Comparison of ENCODE assay signal across 9 cellular contexts in genomic region chr1:6464514-6464836, GRCh38. TPM values are rescaled to one million over a fixed set of nuclear protein-coding genes. Genes with fewer than 3 reads are reported as not detected.
DNase-seq lines count a peak whose midpoint lies in the region; ATAC-seq, FAIRE-seq and TF ChIP-seq lines count a peak whose summit lies in the region.
"Had no signal": no experiment of that assay in that cellular context is flagged by ENCODE, and none has a peak within 500 bp of the region (broad histone marks: within the 10 kb centered on the region; RNA-seq: fewer than 3 reads in every experiment).

No MANE protein-coding gene starts in this region.

- in situ Hi-C loops in K562 (cut with MboI) = no loop called here

- DNase-seq in H7 = peak; percentile 75
- peak; percentile 32 for DNase-seq in RKO (ENCODE audit: low spot score)
- peak in 1 of 4 experiments; percentile 44 for DNase-seq in K562 (ENCODE audit: extremely low read depth in 1 of 4, low spot score in 3 of 4)
- DNase-seq in pancreas = peak; percentile 50 to 86 (median 80)
- no peak for DNase-seq in Ammon's horn (ENCODE audit: low spot score)
- no peak for DNase-seq in tibial nerve (ENCODE audit: low spot score in 2 of 2)
- DNase-seq in NOMO-1 treated with DMSO at 0.1 percent for 48 hours (lab: John Stamatoyannopoulos, UW; ENCODE audit: unreplicated experiment) = no peak
- DNase-seq in NCI-H1930 (lab: John Stamatoyannopoulos, UW) = no peak
- DNase-seq: MM.1S had no signal

- H3K4me2 ChIP-seq in K562 (ENCODE audit: insufficient read depth, low read length) = no peak overlapping the region

- H3K79me2 ChIP-seq in K562 (ENCODE audit: control insufficient read depth, insufficient read depth, low read length) = no peaks in the 10 kb centered on the region

- H3K36me3 ChIP-seq in H7 (replicated peaks; ENCODE audit: control insufficient read depth, insufficient read depth, low read length) = peaks cover 10% of the 10 kb centered on the region
- H3K36me3 ChIP-seq in K562 (ENCODE audit: control insufficient read depth, insufficient read depth, low read length) = no peaks in the 10 kb centered on the region
- H3K36me3 ChIP-seq in pancreas = no peaks in the 10 kb centered on the region
- H3K36me3 ChIP-seq in tibial nerve = peaks cover 0 to 65% (median 0%) of the 10 kb centered on the region in 3 donors

- no peak overlapping the region for H3K4me3 ChIP-seq in H7 (ENCODE audit: insufficient read depth, low read depth, low read length)
- H3K4me3 ChIP-seq in K562 = no peak overlapping the region
- no peak overlapping the region for H3K4me3 ChIP-seq in pancreas
- H3K4me3 ChIP-seq in tibial nerve = no peak overlapping the region

- peaks cover 2% of the 10 kb centered on the region for H3K9me1 ChIP-seq in K562 (ENCODE audit: control insufficient read depth, insufficient read depth, low read length)

- FAIRE-seq in K562 (lab: Jason Lieb, UNC) = no peak
- FAIRE-seq in pancreas (lab: Jason Lieb, UNC) = no peak

- H4K20me1 ChIP-seq in K562 (replicated peaks; ENCODE audit: control insufficient read depth, insufficient read depth, low read length) = peaks cover 35% of the 10 kb centered on the region

- TF ChIP-seq CTCF in K562 (IDR thresholded peaks at IDR 0.05 in 2 of 3, conservative IDR thresholded peaks at IDR 0.05 in 1 of 3; ENCODE audit: insufficient read depth in 2 of 3, low read depth in 1 of 3, low read length in 3 of 3) = peak in 1 of 3 experiments; percentile 34; a peak in 3 of 6 replicates
- no peak for TF ChIP-seq CTCF in pancreas (IDR thresholded peaks at IDR 0.05)
- TF ChIP-seq CTCF in tibial nerve (IDR thresholded peaks at IDR 0.05) = no peak

- ATAC-seq in K562 (peak; percentile 44), pancreas (peak; percentile 70 to 85 (median 79))

- no TSS peak for BruUV-seq in K562 (replicated peaks; lab: Mats Ljungman, UMichigan)

- H3K27ac ChIP-seq in K562 (ENCODE audit: extremely low read depth, low read depth, low read length) (no peak overlapping the region), pancreas (no peak overlapping the region), tibial nerve (no peak overlapping the region)

- no peak overlapping the region for H3K9ac ChIP-seq in K562 (ENCODE audit: insufficient read depth in 1 of 2, low read depth in 2 of 2, low read length in 2 of 2)

- H3K9me3 ChIP-seq in K562 (replicated peaks; ENCODE audit: control insufficient read depth, insufficient read depth, low read depth, low read length) = no peaks in the 10 kb centered on the region
- H3K9me3 ChIP-seq in pancreas = no peaks in the 10 kb centered on the region
- H3K9me3 ChIP-seq in tibial nerve = no peaks in the 10 kb centered on the region

- CTCF ChIA-PET in K562 (lab: Yijun Ruan, JAX; ENCODE audit: low intra/inter-chr PET ratio) = no interaction called here

- POLR2A ChIA-PET in K562 (lab: Yijun Ruan, JAX) = interaction anchor here (1.0 kb wide), 1 partner anchor 269 kb away, joined by 3 read pairs; no protein-coding TSS in a partner anchor

- H3K4me1 ChIP-seq in K562 (replicated peaks in 1 of 2; ENCODE audit: control insufficient read depth in 2 of 2, insufficient read depth in 2 of 2, low read length in 2 of 2) (peaks cover 0 to 64% of the 10 kb centered on the region in 2 experiments; a peak in 2 of 5 replicates), pancreas (no peaks in the 10 kb centered on the region), tibial nerve (peaks cover 0 to 14% (median 11%) of the 10 kb centered on the region in 4 donors)

- no peak for TF ChIP-seq POLR2A in K562 (conservative IDR thresholded peaks at IDR 0.05)
- no peak for TF ChIP-seq POLR2A in tibial nerve (IDR thresholded peaks at IDR 0.05)

- no peak for TF ChIP-seq EP300 in K562 (IDR thresholded peaks at IDR 0.05; ENCODE audit: low read length)
- TF ChIP-seq EP300 in tibial nerve (IDR thresholded peaks at IDR 0.05) = no peak

- intact Hi-C loops in K562 (cut with micrococcal nuclease) (no loop called here), pancreas (cut with DNase I) (no loop called here)

- 4% methylated on average over 7 of the region's 7 CpGs for WGBS in K562 (ENCODE audit: insufficient coverage, low coverage, missing lambda C conversion rate)
- 38 to 50% methylated on average over 6 to 7 of the region's 7 CpGs for WGBS in pancreas, 2 donors
- 70 to 75% methylated on average over 7 of the region's 7 CpGs for WGBS in tibial nerve, 2 donors

- H3K27me3 ChIP-seq in H7 (ENCODE audit: control insufficient read depth, insufficient read depth, low read length) = peaks cover 7% of the 10 kb centered on the region; the same call in 1 of the 2 replicates
- peaks cover 87 to 94% of the 10 kb centered on the region in 2 experiments for H3K27me3 ChIP-seq in K562 (ENCODE audit: control insufficient read depth in 2 of 2, insufficient read depth in 2 of 2, low read length in 2 of 2)
- H3K27me3 ChIP-seq in pancreas = no peaks in the 10 kb centered on the region
- H3K27me3 ChIP-seq in tibial nerve = peaks cover 0 to 26% of the 10 kb centered on the region in 2 donors

- TF ChIP-seq RAD21 in K562 (CRISPR knock-in tag; conservative IDR thresholded peaks at IDR 0.05 in 1 of 2, IDR thresholded peaks at IDR 0.05 in 1 of 2) = no peak; a peak in 1 of 4 replicates

- H2AFZ ChIP-seq in K562 (ENCODE audit: low read depth, low read length) = no peak overlapping the region

RNA-seq across cellular contexts. Expression of gene TNFRSF25, which starts 1.5 kb away (rescaled TPM):
- total RNA-seq in H7 (2014; rRNA removed; shearing (Covaris generic)) = 5.4 and 15.7 TPM in 2 replicates
- total RNA-seq in K562 (2011; cell fraction: chromatin; rRNA removed; ENCODE audit: low replicate concordance) = 2.3 TPM in 1 of 2 replicates, not detected in the other
- 0.26 and 2.2 TPM in 2 replicates for total RNA-seq in K562 (2011; cell fraction: nucleolus; rRNA removed)
- 1.2 and 1.6 TPM in 2 replicates for total RNA-seq in K562 (2011; cell fraction: nucleoplasm; rRNA removed)
- total RNA-seq in K562 (2014; rRNA removed) = not detected in 2 replicates
- total RNA-seq in K562 (2014; rRNA removed; fragmentation: Illumina TruSeq; extraction: Trizol) = not detected in 2 replicates
- not detected in 2 replicates for total RNA-seq in K562 (2015; rRNA removed; fragmentation: Illumina TruSeq; extraction: Trizol)
- total RNA-seq in K562 (2021) = 0.49 and 0.89 TPM in 2 replicates
- 0.14 and 0.24 TPM in 2 replicates for polyA plus RNA-seq in K562 (2011; rRNA removed)
- polyA plus RNA-seq in K562 (2011; cell fraction: cytosol; rRNA removed) = 0.16 and 0.30 TPM in 2 replicates
- 0.90 and 2.6 TPM in 2 replicates for polyA plus RNA-seq in K562 (2011; cell fraction: nucleus; rRNA removed)
- 0.10 and 0.14 TPM in 2 replicates for polyA plus RNA-seq in K562 (2012)
- not detected in 2 replicates for polyA plus RNA-seq in K562 (2014; fragmentation: Illumina TruSeq; extraction: Trizol)
- polyA plus RNA-seq in K562 (2014; fragmentation: Nextera tagmentation; extraction: Ambion mirVana) = not detected
- polyA plus RNA-seq in K562 (2014; rRNA removed) = not detected in 2 replicates
- polyA minus RNA-seq in K562 (2011; rRNA and poly(A)+ RNA removed) = not detected in 2 replicates
- not detected in 2 replicates for polyA minus RNA-seq in K562 (2011; cell fraction: cytosol; rRNA and poly(A)+ RNA removed)
- polyA minus RNA-seq in K562 (2011; cell fraction: nucleus; rRNA and poly(A)+ RNA removed) = 0.13 TPM in 1 of 2 replicates, not detected in the other
- 1 to 10 TPM in 5 of 6 donors, under 1 TPM in 1; 0.98 to 2.9 (median 2.4) TPM for total RNA-seq in pancreas
- polyA plus RNA-seq in pancreas = 10 to 100 TPM; 13.4 to 26.7 TPM
- 10 to 100 TPM; 32.3 to 79.8 (median 53.4) TPM for total RNA-seq in tibial nerve

RNA-seq across cellular contexts. Expression of gene PLEKHG5, which starts 27.0 kb away (rescaled TPM):
- 17.2 and 27.4 TPM in 2 replicates for total RNA-seq in H7 (2014; rRNA removed; shearing (Covaris generic))
- total RNA-seq in K562 (2011; cell fraction: chromatin; rRNA removed; ENCODE audit: low replicate concordance) = 0.51 and 2.5 TPM in 2 replicates
- 1.4 and 1.5 TPM in 2 replicates for total RNA-seq in K562 (2011; cell fraction: nucleolus; rRNA removed)
- total RNA-seq in K562 (2011; cell fraction: nucleoplasm; rRNA removed) = 0.88 and 0.99 TPM in 2 replicates
- 0.05 and 0.20 TPM in 2 replicates for total RNA-seq in K562 (2014; rRNA removed)
- 0.04 TPM in 1 of 2 replicates, not detected in the other for total RNA-seq in K562 (2014; rRNA removed; fragmentation: Illumina TruSeq; extraction: Trizol)
- not detected in 2 replicates for total RNA-seq in K562 (2015; rRNA removed; fragmentation: Illumina TruSeq; extraction: Trizol)
- total RNA-seq in K562 (2021) = 0.29 TPM in 2 replicates
- polyA plus RNA-seq in K562 (2011; rRNA removed) = 0.11 and 0.16 TPM in 2 replicates
- polyA plus RNA-seq in K562 (2011; cell fraction: cytosol; rRNA removed) = 0.06 and 0.49 TPM in 2 replicates
- polyA plus RNA-seq in K562 (2011; cell fraction: nucleus; rRNA removed) = 0.94 and 1.8 TPM in 2 replicates
- 0.04 and 0.07 TPM in 2 replicates for polyA plus RNA-seq in K562 (2012)
- 0.07 and 0.12 TPM in 2 replicates for polyA plus RNA-seq in K562 (2014; fragmentation: Illumina TruSeq; extraction: Trizol)
- not detected for polyA plus RNA-seq in K562 (2014; fragmentation: Nextera tagmentation; extraction: Ambion mirVana)
- polyA plus RNA-seq in K562 (2014; rRNA removed) = 0.13 and 0.26 TPM in 2 replicates
- polyA minus RNA-seq in K562 (2011; rRNA and poly(A)+ RNA removed) = 0.12 and 0.14 TPM in 2 replicates
- polyA minus RNA-seq in K562 (2011; cell fraction: cytosol; rRNA and poly(A)+ RNA removed) = 0.29 TPM in 1 of 2 replicates, not detected in the other
- 1.2 TPM in 2 replicates for polyA minus RNA-seq in K562 (2011; cell fraction: nucleus; rRNA and poly(A)+ RNA removed)
- total RNA-seq in pancreas = 1 to 10 TPM; 1.5 to 3.9 (median 2.6) TPM
- 1 to 10 TPM; 6.2 to 7.3 TPM for polyA plus RNA-seq in pancreas
- 10 to 100 TPM; 25.6 to 40.8 (median 30.8) TPM for total RNA-seq in tibial nerve

RNA-seq across cellular contexts. Expression of gene ESPN, which starts 39.9 kb away (rescaled TPM):
- total RNA-seq in H7 (2014; rRNA removed; shearing (Covaris generic)) = 8.7 and 9.3 TPM in 2 replicates
- 1.6 and 6.0 TPM in 2 replicates for total RNA-seq in K562 (2011; cell fraction: chromatin; rRNA removed; ENCODE audit: low replicate concordance)
- total RNA-seq in K562 (2011; cell fraction: nucleolus; rRNA removed) = 4.0 and 4.7 TPM in 2 replicates
- total RNA-seq in K562 (2011; cell fraction: nucleoplasm; rRNA removed) = 1.8 and 2.4 TPM in 2 replicates
- total RNA-seq in K562 (2014; rRNA removed) (0.36 and 0.45 TPM in 2 replicates), K562 (2014; rRNA removed; fragmentation: Illumina TruSeq; extraction: Trizol) (0.07 TPM in 1 of 2 replicates, not detected in the other), K562 (2015; rRNA removed; fragmentation: Illumina TruSeq; extraction: Trizol) (0.15 TPM in 1 of 2 replicates, not detected in the other), K562 (2021) (1.2 and 1.7 TPM in 2 replicates), pancreas (1 to 10 TPM in 1 of 6 donors, under 1 TPM in 5; 0.31 to 2.5 (median 0.68) TPM), tibial nerve (1 to 10 TPM in 3 of 4 donors, under 1 TPM in 1; 0.60 to 6.1 (median 1.7) TPM)
- polyA plus RNA-seq in K562 (2011; rRNA removed) (0.54 and 2.9 TPM in 2 replicates), K562 (2014; fragmentation: Illumina TruSeq; extraction: Trizol) (0.07 and 0.11 TPM in 2 replicates), K562 (2014; fragmentation: Nextera tagmentation; extraction: Ambion mirVana) (not detected), K562 (2014; rRNA removed) (0.65 and 2.9 TPM in 2 replicates), pancreas (under 1 TPM; 0.28 to 0.99 TPM)
- 1.2 and 1.9 TPM in 2 replicates for polyA plus RNA-seq in K562 (2011; cell fraction: cytosol; rRNA removed)
- polyA plus RNA-seq in K562 (2011; cell fraction: nucleus; rRNA removed) = 9.2 and 25.5 TPM in 2 replicates
- 2.0 and 5.0 TPM in 2 replicates for polyA plus RNA-seq in K562 (2012)
- 0.11 TPM in 1 of 2 replicates, not detected in the other for polyA minus RNA-seq in K562 (2011; rRNA and poly(A)+ RNA removed)
- polyA minus RNA-seq in K562 (2011; cell fraction: cytosol; rRNA and poly(A)+ RNA removed) = 0.95 and 3.8 TPM in 2 replicates
- 3.4 and 3.5 TPM in 2 replicates for polyA minus RNA-seq in K562 (2011; cell fraction: nucleus; rRNA and poly(A)+ RNA removed)

RNA-seq across cellular contexts. Expression of gene HES2, which starts 44.8 kb away (rescaled TPM):
- total RNA-seq in H7 (2014; rRNA removed; shearing (Covaris generic)) = 0.04 and 0.62 TPM in 2 replicates
- total RNA-seq in K562 (2011; cell fraction: chromatin; rRNA removed; ENCODE audit: low replicate concordance) = 0.65 and 0.90 TPM in 2 replicates
- 0.53 and 1.7 TPM in 2 replicates for total RNA-seq in K562 (2011; cell fraction: nucleolus; rRNA removed)
- total RNA-seq in K562 (2011; cell fraction: nucleoplasm; rRNA removed) = 0.53 and 0.66 TPM in 2 replicates
- 0.04 and 0.05 TPM in 2 replicates for total RNA-seq in K562 (2014; rRNA removed)
- 0.07 TPM in 1 of 2 replicates, not detected in the other for total RNA-seq in K562 (2014; rRNA removed; fragmentation: Illumina TruSeq; extraction: Trizol)
- not detected in 2 replicates for total RNA-seq in K562 (2015; rRNA removed; fragmentation: Illumina TruSeq; extraction: Trizol)
- total RNA-seq in K562 (2021) = 0.18 TPM in 1 of 2 replicates, not detected in the other
- polyA plus RNA-seq in K562 (2011; rRNA removed) = 0.08 and 0.15 TPM in 2 replicates
- polyA plus RNA-seq in K562 (2011; cell fraction: cytosol; rRNA removed) = 0.21 and 0.25 TPM in 2 replicates
- 0.25 and 0.80 TPM in 2 replicates for polyA plus RNA-seq in K562 (2011; cell fraction: nucleus; rRNA removed)
- 0.08 TPM in 1 of 2 replicates, not detected in the other for polyA plus RNA-seq in K562 (2012)
- 0.06 TPM in 2 replicates for polyA plus RNA-seq in K562 (2014; fragmentation: Illumina TruSeq; extraction: Trizol)
- not detected for polyA plus RNA-seq in K562 (2014; fragmentation: Nextera tagmentation; extraction: Ambion mirVana)
- not detected in 2 replicates for polyA plus RNA-seq in K562 (2014; rRNA removed)
- 0.30 and 0.32 TPM in 2 replicates for polyA minus RNA-seq in K562 (2011; rRNA and poly(A)+ RNA removed)
- polyA minus RNA-seq in K562 (2011; cell fraction: cytosol; rRNA and poly(A)+ RNA removed) = 0.91 TPM in 1 of 2 replicates, not detected in the other
- 0.11 and 0.81 TPM in 2 replicates for polyA minus RNA-seq in K562 (2011; cell fraction: nucleus; rRNA and poly(A)+ RNA removed)
- under 1 TPM in 3 of 6 donors, not detected in 3; 0.03 to 0.31 (median 0.09) TPM for total RNA-seq in pancreas
- polyA plus RNA-seq in pancreas = not detected
- total RNA-seq in tibial nerve = not detected

Comparison
In these comparisons a context has a peak if more than half of its experiments do, and no peak if none do; other contexts are left out.
1. DNase-seq: peak in H7 (single experiment), RKO (single experiment) and pancreas (6 of 6); none in Ammon's horn (single experiment), tibial nerve (0 of 2), NOMO-1 treated with DMSO at 0.1 percent for 48 hours (single experiment) and NCI-H1930 (0 of 2).